9 cellular contexts compared by ENCODE assay signal in genomic region chr11:126267650-126268049, GRCh38. TPM values are rescaled to one million over a fixed set of nuclear protein-coding genes. Genes with fewer than 3 reads are reported as not detected.
DNase-seq lines count a peak whose midpoint lies in the region; ATAC-seq and TF ChIP-seq lines count a peak whose summit lies in the region.
"Had no signal": no experiment of that assay in that cellular context is flagged by ENCODE, and none has a peak within 500 bp of the region (broad histone marks: within the 10 kb centered on the region; RNA-seq: fewer than 3 reads in every experiment).

No MANE protein-coding gene starts in this region.

- ATAC-seq in naive thymus-derived CD4-positive, alpha-beta T cell = no peak

- no peaks in the 10 kb centered on the region for H3K27me3 Mint-ChIP-seq in naive thymus-derived CD4-positive, alpha-beta T cell

- no peaks in the 10 kb centered on the region for H3K36me3 ChIP-seq in KMS-11 (ENCODE audit: insufficient read depth)
- H3K36me3 ChIP-seq in colonic mucosa = peaks cover 17% of the 10 kb centered on the region
- H3K36me3 ChIP-seq in naive thymus-derived CD4-positive, alpha-beta T cell (ENCODE audit: control insufficient read depth in 2 of 3, insufficient read depth in 3 of 3, low read length in 3 of 3) = peaks cover 19 to 48% (median 31%) of the 10 kb centered on the region in 3 experiments

- H3K9ac ChIP-seq in KMS-11 = peak overlapping the region; percentile 79; the same call in 1 of the 2 replicates
- H3K9ac ChIP-seq in colonic mucosa (ENCODE audit: low read depth in 2 of 2, low read length in 2 of 2) = peak overlapping the region; percentile 89 to 93

- H3K27ac Mint-ChIP-seq in naive thymus-derived CD4-positive, alpha-beta T cell = peak overlapping the region; percentile 94 to 99 (median 98)

- CTCF ChIA-PET in naive thymus-derived CD4-positive, alpha-beta T cell (lab: Charles Lee) = interaction anchor here (2.0 kb wide), 1 partner anchor 14 kb away, joined by 9 read pairs; no protein-coding TSS in a partner anchor

- POLR2A ChIA-PET in naive thymus-derived CD4-positive, alpha-beta T cell (lab: Charles Lee) = interaction anchor here (0.8 to 6.5 kb wide), 10 partner anchors 13 to 674 kb away, joined by 3 to 122 read pairs (median 3); partner anchors contain the start of genes DCPS, FAM118B, PUS3 and RPUSD4

- TF ChIP-seq CTCF in AG09309 (IDR thresholded peaks at IDR 0.05; ENCODE audit: control insufficient read depth, insufficient read depth, low read depth, low read length, missing control alignments) = no peak
- TF ChIP-seq CTCF in KMS-11 (conservative IDR thresholded peaks at IDR 0.05; ENCODE audit: low read depth, low read length) = no peak
- TF ChIP-seq CTCF in colonic mucosa (IDR thresholded peaks at IDR 0.05) = no peak

- H3K36me3 Mint-ChIP-seq in naive thymus-derived CD4-positive, alpha-beta T cell = peaks cover 11 to 48% (median 30%) of the 10 kb centered on the region in 5 donors

- H3K4me1 Mint-ChIP-seq in naive thymus-derived CD4-positive, alpha-beta T cell = peaks cover 26 to 58% (median 49%) of the 10 kb centered on the region in 7 donors

- peak overlapping the region; percentile 91 to 98 (median 97) for H3K4me3 Mint-ChIP-seq in naive thymus-derived CD4-positive, alpha-beta T cell

- DNase-seq in AG09309 (ENCODE audit: low read depth) = no peak
- no peak for DNase-seq in colonic mucosa
- no peak for DNase-seq in naive thymus-derived CD4-positive, alpha-beta T cell
- no peak for DNase-seq in stimulated activated CD4-positive, alpha-beta T cell treated with anti-CD3 and anti-CD28 coated beads, Interleukin-4, amount 100 ng/mL, for 1 hour
- DNase-seq in SHP77 (lab: John Stamatoyannopoulos, UW) = no peak
- DNase-seq in COLO668 (lab: John Stamatoyannopoulos, UW; ENCODE audit: unreplicated experiment) = no peak
- no peak for DNase-seq in SKM-1 (lab: John Stamatoyannopoulos, UW; ENCODE audit: unreplicated experiment)
- DNase-seq: mucosa of descending colon had no signal

- no peak overlapping the region for H2AFZ ChIP-seq in KMS-11 (ENCODE audit: low read depth)

- H3K27ac ChIP-seq in KMS-11 (peak overlapping the region; percentile 35; the same call in 1 of the 2 replicates), colonic mucosa (peak overlapping the region; percentile 85)
- peak overlapping the region; percentile 94 for H3K27ac ChIP-seq in naive thymus-derived CD4-positive, alpha-beta T cell (ENCODE audit: low read depth, low read length)

- H3K9me3 Mint-ChIP-seq in naive thymus-derived CD4-positive, alpha-beta T cell = peaks cover 0 to 4% (median 0%) of the 10 kb centered on the region in 11 donors

- no peaks in the 10 kb centered on the region for H3K9me3 ChIP-seq in colonic mucosa
- no peaks in the 10 kb centered on the region for H3K9me3 ChIP-seq in naive thymus-derived CD4-positive, alpha-beta T cell (ENCODE audit: control insufficient read depth in 2 of 3, low read length in 3 of 3)
- H3K9me3 ChIP-seq: mucosa of descending colon had no signal

- no peaks in the 10 kb centered on the region for H3K27me3 ChIP-seq in KMS-11 (ENCODE audit: insufficient read depth, low read depth)
- no peaks in the 10 kb centered on the region for H3K27me3 ChIP-seq in colonic mucosa
- H3K27me3 ChIP-seq in naive thymus-derived CD4-positive, alpha-beta T cell (ENCODE audit: control insufficient read depth in 2 of 2, insufficient read depth in 2 of 2, low read length in 2 of 2) = no peaks in the 10 kb centered on the region

- H3K4me3 ChIP-seq in AG09309 (ENCODE audit: control insufficient read depth, low read depth, low read length) = peak overlapping the region; percentile 91
- H3K4me3 ChIP-seq in KMS-11 (IDR thresholded peaks at IDR 0.05; ENCODE audit: insufficient read depth, low read depth, low read length) = no peak overlapping the region
- H3K4me3 ChIP-seq in colonic mucosa = peak overlapping the region; percentile 72
- peak overlapping the region; percentile 99 for H3K4me3 ChIP-seq in naive thymus-derived CD4-positive, alpha-beta T cell (ENCODE audit: low read length)

- peaks cover 14% of the 10 kb centered on the region for H3K4me1 ChIP-seq in KMS-11 (ENCODE audit: low read depth, poor library complexity, severe bottlenecking)
- peaks cover 5% of the 10 kb centered on the region for H3K4me1 ChIP-seq in colonic mucosa
- peaks cover 22 to 23% of the 10 kb centered on the region in 2 donors for H3K4me1 ChIP-seq in naive thymus-derived CD4-positive, alpha-beta T cell (ENCODE audit: control insufficient read depth in 2 of 2, insufficient read depth in 2 of 2, low read length in 2 of 2)

- H3K4me2 ChIP-seq in KMS-11 = peak overlapping the region; percentile 72

- H4K20me1 ChIP-seq in KMS-11 (ENCODE audit: insufficient read depth) = no peaks in the 10 kb centered on the region

- intact Hi-C loops in colonic mucosa (cut with DNase I) = loop anchor here (5.0 kb wide), 1 partner anchor 55 kb away; the partner anchor contains the start of genes FAM118B and RPUSD4
- intact Hi-C loops in naive thymus-derived CD4-positive, alpha-beta T cell (cut with micrococcal nuclease) = loop anchor here (1.0 to 2.0 kb wide), 9 partner anchors 204 to 1157 kb away; partner anchors contain the start of genes PUS3 (in 2 of the 2), STT3A (in 2 of the 2), CHEK1 (in 1 of the 2) and EI24 (in 1 of the 2)

- peaks cover 32% of the 10 kb centered on the region for H3K79me2 ChIP-seq in KMS-11 (ENCODE audit: insufficient read depth, low read depth)

RNA-seq across cellular contexts. Expression of gene SRPRA, which starts 1.0 kb away (rescaled TPM):
- total RNA-seq in colonic mucosa = 100 to 1,000 TPM in 1 of 2 donors, 10 to 100 TPM in 1; 75.8 to 102 TPM
- 100 to 1,000 TPM; 141 to 179 (median 150) TPM for total RNA-seq in naive thymus-derived CD4-positive, alpha-beta T cell
- polyA plus RNA-seq in naive thymus-derived CD4-positive, alpha-beta T cell = 100 to 1,000 TPM in 1 of 2 donors, 10 to 100 TPM in 1; 81.6 to 144 TPM

RNA-seq across cellular contexts. Expression of gene FOXRED1, which starts 1.3 kb away (rescaled TPM):
- 10 to 100 TPM; 19.9 to 63.4 TPM for total RNA-seq in colonic mucosa
- total RNA-seq in naive thymus-derived CD4-positive, alpha-beta T cell = 10 to 100 TPM; 27.5 to 42.7 (median 35.5) TPM
- polyA plus RNA-seq in naive thymus-derived CD4-positive, alpha-beta T cell = 10 to 100 TPM; 20.4 to 26.1 TPM

RNA-seq across cellular contexts. Expression of gene TIRAP, which starts 15.2 kb away (rescaled TPM):
- 10 to 100 TPM; 16.4 to 17.8 TPM for total RNA-seq in colonic mucosa
- total RNA-seq in naive thymus-derived CD4-positive, alpha-beta T cell = 10 to 100 TPM; 12.9 to 21.5 (median 17.9) TPM
- 10 to 100 TPM in 1 of 2 donors, 1 to 10 TPM in 1; 9.6 to 15.3 TPM for polyA plus RNA-seq in naive thymus-derived CD4-positive, alpha-beta T cell

RNA-seq across cellular contexts. Expression of gene DCPS, which starts 36.2 kb away (rescaled TPM):
- 10 to 100 TPM; 17.2 to 31.1 TPM for total RNA-seq in colonic mucosa
- total RNA-seq in naive thymus-derived CD4-positive, alpha-beta T cell = 10 to 100 TPM; 11.0 to 37.2 (median 17.4) TPM
- 10 to 100 TPM; 37.9 to 39.2 TPM for polyA plus RNA-seq in naive thymus-derived CD4-positive, alpha-beta T cell

RNA-seq across cellular contexts. Expression of gene FAM118B, which starts 56.1 kb away (rescaled TPM):
- total RNA-seq in colonic mucosa = 10 to 100 TPM; 57.9 to 58.3 TPM
- 10 to 100 TPM in 3 of 5 experiments, 1 to 10 TPM in 2; 4.0 to 10.9 (median 10.5) TPM for total RNA-seq in naive thymus-derived CD4-positive, alpha-beta T cell
- 10 to 100 TPM; 12.2 to 14.7 TPM for polyA plus RNA-seq in naive thymus-derived CD4-positive, alpha-beta T cell

Comparison
In these comparisons a context has a peak if more than half of its experiments do, and no peak if none do; other contexts are left out.
1. H3K27ac ChIP-seq: peak in every context shown above with its lines; median percentile 94 in naive thymus-derived CD4-positive, alpha-beta T cell; 85 in colonic mucosa; 35 in KMS-11.